Comparison of ENCODE assay signal across 21 cellular contexts in genomic region chr10:58225654-58226053, GRCh38.
"Had no signal": no experiment of that assay in that cellular context is flagged by ENCODE, and none has a peak within 500 bp of the region (broad histone marks: within the 10 kb centered on the region; RNA-seq: fewer than 3 reads in every experiment).

No MANE protein-coding gene starts in this region.

- H3K4me1 Mint-ChIP-seq: natural killer cell; nephron progenitor cell; stimulated activated naive CD8-positive, alpha-beta T cell treated with anti-CD3 and anti-CD28 coated beads, Interleukin-15, amount 100 ng/mL, for 72 hours had no signal

- H3K36me3 ChIP-seq: ovary, right lobe of liver had no signal

- ATAC-seq: lower lobe of right lung; natural killer cell; stimulated activated naive B cell treated with anti-CD40 and anti-IgM and Interleukin-4, amounts not matched to agents 10 μg/mL and 1 μg/mL and 100 μg/mL, for 72 hours; stimulated activated naive CD8-positive, alpha-beta T cell treated with anti-CD3 and anti-CD28 coated beads, Interleukin-15, amount 100 ng/mL, for 72 hours had no signal

- H3K36me3 Mint-ChIP-seq: natural killer cell had no signal

- H3K4me3 Mint-ChIP-seq: naive B cell; natural killer cell; nephron progenitor cell; stimulated activated naive B cell treated with anti-CD40 and anti-IgM and Interleukin-4, amounts not matched to agents 10 μg/mL and 1 μg/mL and 100 μg/mL, for 72 hours; stimulated activated naive CD8-positive, alpha-beta T cell treated with anti-CD3 and anti-CD28 coated beads, Interleukin-15, amount 100 ng/mL, for 72 hours; type B pancreatic cell had no signal

- H3K9me3 ChIP-seq: lower lobe of right lung, ovary, right atrium auricular region, right lobe of liver, tibial nerve, uterus had no signal

- DNase-seq: islet precursor cell; lower lobe of right lung; mammary epithelial cell; mesenchymal stem cell; naive B cell; natural killer cell; nephron progenitor cell; ovary; right lobe of liver; stimulated activated CD4-positive, alpha-beta T cell treated with anti-CD3 and anti-CD28 coated beads, Interleukin-12 subunit alpha, Interleukin-12 subunit beta, amount 100 ng/mL, for 4 hours; stimulated activated CD4-positive, alpha-beta T cell treated with anti-CD3 and anti-CD28 coated beads, Interleukin-15, amount 100 ng/mL, for 24 hours; stimulated activated CD4-positive, alpha-beta T cell treated with anti-CD3 and anti-CD28 coated beads, Interleukin-2, amount 100 ng/mL, for 24 hours; stimulated activated CD4-positive, alpha-beta T cell treated with anti-CD3 and anti-CD28 coated beads, Interleukin-4, amount 100 ng/mL, for 1 hour; stimulated activated naive B cell treated with anti-CD40 and anti-IgM and Interleukin-4, amounts not matched to agents 10 μg/mL and 1 μg/mL and 100 μg/mL, for 72 hours; stimulated activated naive CD8-positive, alpha-beta T cell treated with anti-CD3 and anti-CD28 coated beads, Interleukin-15, amount 100 ng/mL, for 72 hours; substantia nigra; uterus had no signal

- H3K27ac Mint-ChIP-seq: natural killer cell; nephron progenitor cell; progenitor cell of endocrine pancreas; stimulated activated naive B cell treated with anti-CD40 and anti-IgM and Interleukin-4, amounts not matched to agents 10 μg/mL and 1 μg/mL and 100 μg/mL, for 72 hours; type B pancreatic cell had no signal

- H3K27me3 Mint-ChIP-seq: naive B cell; progenitor cell of endocrine pancreas; stimulated activated naive B cell treated with anti-CD40 and anti-IgM and Interleukin-4, amounts not matched to agents 10 μg/mL and 1 μg/mL and 100 μg/mL, for 72 hours; stimulated activated naive CD8-positive, alpha-beta T cell treated with anti-CD3 and anti-CD28 coated beads, Interleukin-15, amount 100 ng/mL, for 72 hours; type B pancreatic cell had no signal

- H3K4me1 ChIP-seq: lower lobe of right lung, right atrium auricular region, tibial nerve, uterus had no signal

- H3K27ac ChIP-seq: lower lobe of right lung, ovary, right atrium auricular region, right lobe of liver, tibial nerve, uterus had no signal

- H3K4me3 ChIP-seq: lower lobe of right lung, ovary, right atrium auricular region, right lobe of liver, tibial nerve, uterus had no signal

- H3K9me3 Mint-ChIP-seq: natural killer cell; stimulated activated naive B cell treated with anti-CD40 and anti-IgM and Interleukin-4, amounts not matched to agents 10 μg/mL and 1 μg/mL and 100 μg/mL, for 72 hours; stimulated activated naive CD8-positive, alpha-beta T cell treated with anti-CD3 and anti-CD28 coated beads, Interleukin-15, amount 100 ng/mL, for 72 hours; type B pancreatic cell had no signal

- H3K27me3 ChIP-seq: ovary, right atrium auricular region, right lobe of liver, tibial nerve, uterus had no signal
